ENCODE assay signal across 14 cellular contexts in genomic region chr5:43700591-43700990, GRCh38.
DNase-seq lines count a peak whose midpoint lies in the region; ATAC-seq and TF ChIP-seq lines count a peak whose summit lies in the region.
"Had no signal": no experiment of that assay in that cellular context is flagged by ENCODE, and none has a peak within 500 bp of the region (broad histone marks: within the 10 kb centered on the region; RNA-seq: fewer than 3 reads in every experiment).

No MANE protein-coding gene starts in this region.

- no peak for DNase-seq in right atrium auricular region (ENCODE audit: low spot score)
- DNase-seq in left ventricle myocardium superior, result no peak
- no peak for DNase-seq in SK-N-MC (ENCODE audit: low read depth, low spot score)
- no peak for DNase-seq in left lobe of liver (ENCODE audit: low spot score)
- no peak for DNase-seq in activated naive CD4-positive, alpha-beta T cell treated with anti-CD3 and anti-CD28 coated beads, Interleukin-2, amount 50 U/mL, for 72 hours (ENCODE audit: low spot score in 2 of 2)
- no peak for DNase-seq in GM19238 (ENCODE audit: insufficient read length, low spot score)
- no peak for DNase-seq in mammary epithelial cell
- DNase-seq: 8988T; CD4-positive, alpha-beta memory T cell; DMS153; DMS79; GDM1; H9 had no signal

- CTCF ChIA-PET in mammary epithelial cell (lab: Charles Lee; ENCODE audit: low non-redundant PET), result no interaction called here

- H3K36me3 Mint-ChIP-seq in activated naive CD4-positive, alpha-beta T cell treated with anti-CD3 and anti-CD28 coated beads, Interleukin-2, amount 50 U/mL, for 72 hours, result peaks cover 30 to 56% of the 10 kb centered on the region in 2 donors

- ATAC-seq in left ventricle myocardium superior (no peak), left lobe of liver (peak; percentile 58)
- no peak for ATAC-seq in activated naive CD4-positive, alpha-beta T cell treated with anti-CD3 and anti-CD28 coated beads, Interleukin-2, amount 50 U/mL, for 72 hours

- in situ Hi-C loops in mammary epithelial cell (cut with MboI; ENCODE audit: low sequenced_read_pairs in 2 of 2), result no loop called here

- TF ChIP-seq CTCF in right atrium auricular region (IDR thresholded peaks at IDR 0.05) (no peak), mammary epithelial cell (conservative IDR thresholded peaks at IDR 0.05 in 1 of 2, IDR thresholded peaks at IDR 0.05 in 1 of 2; ENCODE audit: extremely low read depth in 1 of 2, insufficient read depth in 1 of 2, low read depth in 1 of 2, low read length in 2 of 2) (no peak)

- BruUV-seq in mammary epithelial cell (replicated peaks; lab: Mats Ljungman, UMichigan), result no TSS peak

- dilution Hi-C loops in mammary epithelial cell (cut with HindIII; ENCODE audit: low sequenced_read_pairs), result no loop called here

- 91% methylated on average over 2 of the region's 2 CpGs for WGBS in mammary epithelial cell (ENCODE audit: low coverage, missing lambda C conversion rate)

- H3K9ac ChIP-seq in SK-N-MC (ENCODE audit: insufficient read length) (no peak overlapping the region), mammary epithelial cell (ENCODE audit: insufficient read depth, low read length) (no peak overlapping the region)
- H3K9ac ChIP-seq: BLaER1 had no signal

- no peak overlapping the region for H3K27ac Mint-ChIP-seq in activated naive CD4-positive, alpha-beta T cell treated with anti-CD3 and anti-CD28 coated beads, Interleukin-2, amount 50 U/mL, for 72 hours
- H3K27ac Mint-ChIP-seq: CD4-positive, alpha-beta memory T cell; H9 had no signal

- H3K4me3 ChIP-seq in right atrium auricular region (no peak overlapping the region), SK-N-MC (no peak overlapping the region), mammary epithelial cell (replicated peaks in 1 of 3; ENCODE audit: insufficient read depth in 1 of 3, low read depth in 2 of 3, low read length in 3 of 3) (no peak overlapping the region)
- H3K4me3 ChIP-seq: BLaER1 had no signal

- H3K27me3 ChIP-seq in right atrium auricular region, result no peaks in the 10 kb centered on the region
- no peaks in the 10 kb centered on the region for H3K27me3 ChIP-seq in mammary epithelial cell (ENCODE audit: insufficient read depth, low read length)
- H3K27me3 ChIP-seq: BLaER1 had no signal

- H3K9me3 ChIP-seq in right atrium auricular region (peaks cover 0 to 3% of the 10 kb centered on the region in 2 donors), SK-N-MC (ENCODE audit: low read depth, low read length) (no peaks in the 10 kb centered on the region), mammary epithelial cell (replicated peaks; ENCODE audit: insufficient read depth, low read length) (no peaks in the 10 kb centered on the region)

- H3K36me3 ChIP-seq in right atrium auricular region, result peaks cover 45% of the 10 kb centered on the region
- H3K36me3 ChIP-seq in SK-N-MC (ENCODE audit: insufficient read depth, low read length), result peaks cover 17% of the 10 kb centered on the region
- peaks cover 4% of the 10 kb centered on the region for H3K36me3 ChIP-seq in mammary epithelial cell (ENCODE audit: insufficient read depth, low read length)

- no peak overlapping the region for H3K4me2 ChIP-seq in mammary epithelial cell (ENCODE audit: insufficient read depth, low read depth, low read length)
- H3K4me2 ChIP-seq: BLaER1 had no signal

- H3K79me2 ChIP-seq in mammary epithelial cell (ENCODE audit: insufficient read depth, low read length), result no peaks in the 10 kb centered on the region

- H3K9me3 Mint-ChIP-seq in activated naive CD4-positive, alpha-beta T cell treated with anti-CD3 and anti-CD28 coated beads, Interleukin-2, amount 50 U/mL, for 72 hours, result peaks cover 5 to 6% of the 10 kb centered on the region in 2 donors

- H3K27ac ChIP-seq in right atrium auricular region (peak overlapping the region; percentile 21 to 27), SK-N-MC (peak overlapping the region; percentile 54; the same call in 1 of the 2 replicates), mammary epithelial cell (ENCODE audit: insufficient read depth, low read depth, low read length) (no peak overlapping the region)
- H3K27ac ChIP-seq: BLaER1 had no signal

- peaks cover 0 to 10% of the 10 kb centered on the region in 2 donors for H3K4me1 ChIP-seq in right atrium auricular region
- H3K4me1 ChIP-seq in mammary epithelial cell (ENCODE audit: insufficient read depth, low read length), result no peaks in the 10 kb centered on the region
- H3K4me1 ChIP-seq: BLaER1 had no signal

- no peak overlapping the region for H2AFZ ChIP-seq in mammary epithelial cell (ENCODE audit: low read depth, low read length)

- no peaks in the 10 kb centered on the region for H4K20me1 ChIP-seq in mammary epithelial cell (ENCODE audit: insufficient read depth, low read length)

- intact Hi-C loops in left ventricle myocardium superior (cut with micrococcal nuclease) (no loop called here), mammary epithelial cell (cut with micrococcal nuclease) (no loop called here)
